In genomic region chr4:165332502-165332901, GRCh38 we compare ENCODE assay signal across 11 cellular contexts. TPM values are rescaled to one million over a fixed set of nuclear protein-coding genes. Genes with fewer than 3 reads are reported as not detected.
DNase-seq lines count a peak whose midpoint lies in the region; ATAC-seq, FAIRE-seq and TF ChIP-seq lines count a peak whose summit lies in the region.
"Had no signal": no experiment of that assay in that cellular context is flagged by ENCODE, and none has a peak within 500 bp of the region (broad histone marks: within the 10 kb centered on the region; RNA-seq: fewer than 3 reads in every experiment).

No MANE protein-coding gene starts in this region.

- no peaks in the 10 kb centered on the region for H3K27me3 ChIP-seq in NT2/D1 (ENCODE audit: insufficient read depth, insufficient read length)
- peaks cover 0 to 2% (median 0%) of the 10 kb centered on the region in 3 experiments for H3K27me3 ChIP-seq in neuronal stem cell (ENCODE audit: control insufficient read depth in 3 of 3, insufficient read depth in 3 of 3, low read depth in 1 of 3, low read length in 3 of 3)

- H2AK5ac ChIP-seq in neuronal stem cell (ENCODE audit: low read depth, low read length): no peak overlapping the region

- peak overlapping the region; percentile 43 for H3K4me2 ChIP-seq in neuronal stem cell (ENCODE audit: insufficient read depth, low read length, poor library complexity, severe bottlenecking)

- H3K14ac ChIP-seq in neuronal stem cell (ENCODE audit: low read length): no peak overlapping the region

- H2BK120ac ChIP-seq in neuronal stem cell (ENCODE audit: low read depth, low read length): no peak overlapping the region

- no peaks in the 10 kb centered on the region for H3K9me3 ChIP-seq in NT2/D1 (ENCODE audit: insufficient read depth, low read length)
- no peaks in the 10 kb centered on the region for H3K9me3 ChIP-seq in neuronal stem cell (replicated peaks in 1 of 2; ENCODE audit: control insufficient read depth in 2 of 2, insufficient read depth in 1 of 2, low read depth in 1 of 2, low read length in 2 of 2)

- no peak for DNase-seq in GM12891 (ENCODE audit: insufficient read length, low spot score)
- no peak for DNase-seq in NT2/D1 (ENCODE audit: low read depth, low spot score)
- no peak for DNase-seq in epithelial cell of prostate (ENCODE audit: low read depth, low spot score)
- no peak for DNase-seq in neuronal stem cell (ENCODE audit: low spot score)
- DNase-seq in DMS153 treated with DMSO at 0.1 percent for 48 hours (lab: John Stamatoyannopoulos, UW; ENCODE audit: unreplicated experiment): no peak
- DNase-seq: GOT3; MM.1S; stimulated activated CD4-positive, alpha-beta T cell treated with anti-CD3 and anti-CD28 coated beads, Interleukin-15, amount 100 ng/mL, for 24 hours; stimulated activated naive CD4-positive, alpha-beta T cell had no signal

- H2BK5ac ChIP-seq in neuronal stem cell (ENCODE audit: low read length): no peak overlapping the region

- no peak overlapping the region for H3K18ac ChIP-seq in neuronal stem cell (ENCODE audit: low read length)

- H2BK15ac ChIP-seq in neuronal stem cell (ENCODE audit: low read length): no peak overlapping the region

- no peak overlapping the region for H2AFZ ChIP-seq in neuronal stem cell (ENCODE audit: low read length)

- H2BK12ac ChIP-seq in neuronal stem cell (ENCODE audit: low read length): no peak overlapping the region

- H3K36me3 ChIP-seq in NT2/D1 (ENCODE audit: insufficient read depth, insufficient read length, low read length) (peaks cover 39% of the 10 kb centered on the region), neuronal stem cell (replicated peaks in 1 of 2; ENCODE audit: control insufficient read depth in 2 of 2, insufficient read depth in 2 of 2, low read length in 2 of 2) (peaks cover 17 to 88% of the 10 kb centered on the region in 2 donors)

- H3K9ac ChIP-seq in NT2/D1 (ENCODE audit: insufficient read length, low read depth) (no peak overlapping the region), neuronal stem cell (ENCODE audit: low read depth, low read length, poor library complexity) (no peak overlapping the region)

- no peak overlapping the region for H3K4ac ChIP-seq in neuronal stem cell (ENCODE audit: low read length)

- no peak overlapping the region for H3K23ac ChIP-seq in neuronal stem cell (ENCODE audit: low read depth, low read length, poor library complexity)

- H3K27ac ChIP-seq in epithelial cell of prostate (peak overlapping the region; percentile 97), neuronal stem cell (replicated peaks; ENCODE audit: low read length) (no peak overlapping the region)

- H3K79me1 ChIP-seq in neuronal stem cell (ENCODE audit: low read depth, low read length): no peaks in the 10 kb centered on the region

- no peak for ATAC-seq in GM21528 (IDR thresholded peaks at IDR 0.05; ENCODE audit: low FRiP score, unreplicated experiment)
- no peak for ATAC-seq in GM18502 (IDR thresholded peaks at IDR 0.05; ENCODE audit: poor library complexity, unreplicated experiment)

- no peak for FAIRE-seq in GM12891 (lab: Jason Lieb, UNC)

- no peak overlapping the region for H4K8ac ChIP-seq in neuronal stem cell (ENCODE audit: low read depth, low read length)

- H3K4me3 ChIP-seq in NT2/D1 (ENCODE audit: insufficient read length, low read depth): peak overlapping the region; percentile 50
- H3K4me3 ChIP-seq in neuronal stem cell (ENCODE audit: low read length in 2 of 2): peak overlapping the region; percentile 68 to 77

- H3K4me1 ChIP-seq in NT2/D1 (ENCODE audit: insufficient read depth, insufficient read length) (no peaks in the 10 kb centered on the region), neuronal stem cell (ENCODE audit: control insufficient read depth in 2 of 2, insufficient read depth in 1 of 2, low read depth in 1 of 2, low read length in 2 of 2) (peaks cover 10 to 19% of the 10 kb centered on the region in 2 donors)

- no peak overlapping the region for H4K91ac ChIP-seq in neuronal stem cell (ENCODE audit: low read depth, low read length, poor library complexity)

- TF ChIP-seq POLR2A in GM12891 (IDR thresholded peaks at IDR 0.05; ENCODE audit: low read depth, low read length): no peak

- no CpG with 5 or more reads among the region's 1 CpG for WGBS in neuronal stem cell (ENCODE audit: extremely low coverage in 2 of 2, insufficient read length in 2 of 2, insufficient replicate concordance in 1 of 2), 2 donors

TF ChIP-seq in GM12891, 5 proteins besides CTCF, POLR2A, EP300 and RAD21:
- TF ChIP-seq POU2F2 (IDR thresholded peaks at IDR 0.05; ENCODE audit: low read depth, low read length): no peak
- TF ChIP-seq TAF1 (IDR thresholded peaks at IDR 0.05; ENCODE audit: low read depth, low read length): no peak
- peak; percentile 32 for TF ChIP-seq SPI1 (IDR thresholded peaks at IDR 0.05; ENCODE audit: low read depth, low read length)
- TF ChIP-seq PAX5 (IDR thresholded peaks at IDR 0.05; ENCODE audit: insufficient read depth, low read length, severe bottlenecking): no peak
- no peak for TF ChIP-seq POLR2AphosphoS5 (IDR thresholded peaks at IDR 0.05; ENCODE audit: low read depth, low read length)

RNA-seq across cellular contexts. Expression of gene MSMO1, which starts 5.0 kb away (rescaled TPM):
- polyA plus RNA-seq in GM12891 (2012; ENCODE audit: low read depth, missing spikeins): 16.9 TPM
- 226 TPM for polyA plus RNA-seq in neuronal stem cell (2013, experiment 1 of 2)
- 233 TPM for polyA plus RNA-seq in neuronal stem cell (2013, experiment 2 of 2)

RNA-seq across cellular contexts. Expression of gene CPE, which starts 46.3 kb away (rescaled TPM):
- polyA plus RNA-seq in GM12891 (2012; ENCODE audit: low read depth, missing spikeins): not detected
- 71.3 TPM for polyA plus RNA-seq in neuronal stem cell (2013, experiment 1 of 2)
- 71.3 TPM for polyA plus RNA-seq in neuronal stem cell (2013, experiment 2 of 2)
